11 cellular contexts compared by ENCODE assay signal in genomic region chrX:143635915-143636314, GRCh38. TPM values are rescaled to one million over a fixed set of nuclear protein-coding genes. Genes with fewer than 3 reads are reported as not detected.
DNase-seq lines count a peak whose midpoint lies in the region; ATAC-seq and TF ChIP-seq lines count a peak whose summit lies in the region.
"Had no signal": no experiment of that assay in that cellular context is flagged by ENCODE, and none has a peak within 500 bp of the region (broad histone marks: within the 10 kb centered on the region; RNA-seq: fewer than 3 reads in every experiment).

A gene with protein sequence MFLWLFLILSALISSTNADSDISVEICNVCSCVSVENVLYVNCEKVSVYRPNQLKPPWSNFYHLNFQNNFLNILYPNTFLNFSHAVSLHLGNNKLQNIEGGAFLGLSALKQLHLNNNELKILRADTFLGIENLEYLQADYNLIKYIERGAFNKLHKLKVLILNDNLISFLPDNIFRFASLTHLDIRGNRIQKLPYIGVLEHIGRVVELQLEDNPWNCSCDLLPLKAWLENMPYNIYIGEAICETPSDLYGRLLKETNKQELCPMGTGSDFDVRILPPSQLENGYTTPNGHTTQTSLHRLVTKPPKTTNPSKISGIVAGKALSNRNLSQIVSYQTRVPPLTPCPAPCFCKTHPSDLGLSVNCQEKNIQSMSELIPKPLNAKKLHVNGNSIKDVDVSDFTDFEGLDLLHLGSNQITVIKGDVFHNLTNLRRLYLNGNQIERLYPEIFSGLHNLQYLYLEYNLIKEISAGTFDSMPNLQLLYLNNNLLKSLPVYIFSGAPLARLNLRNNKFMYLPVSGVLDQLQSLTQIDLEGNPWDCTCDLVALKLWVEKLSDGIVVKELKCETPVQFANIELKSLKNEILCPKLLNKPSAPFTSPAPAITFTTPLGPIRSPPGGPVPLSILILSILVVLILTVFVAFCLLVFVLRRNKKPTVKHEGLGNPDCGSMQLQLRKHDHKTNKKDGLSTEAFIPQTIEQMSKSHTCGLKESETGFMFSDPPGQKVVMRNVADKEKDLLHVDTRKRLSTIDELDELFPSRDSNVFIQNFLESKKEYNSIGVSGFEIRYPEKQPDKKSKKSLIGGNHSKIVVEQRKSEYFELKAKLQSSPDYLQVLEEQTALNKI (minus strand): TSS chrX:143636101. CDS start chrX:143631108, 4,993 bp downstream.

- BruUV-seq in Caco-2 (replicated peaks; lab: Mats Ljungman, UMichigan), result no TSS peak

- 1 to 17% methylated on average over 9 to 10 of the region's 10 CpGs for WGBS in aorta, 2 donors

- H3K27ac ChIP-seq in aorta (ENCODE audit: low read depth in 1 of 2, low read length in 2 of 2), result no peak within 1 kb of the TSS

- no peaks in the 10 kb centered on the region for H3K36me3 Mint-ChIP-seq in glutamatergic neuron (ENCODE audit: unreplicated experiment)
- H3K36me3 Mint-ChIP-seq in Caco-2 (ENCODE audit: insufficient read depth, unreplicated experiment), result no peaks in the 10 kb centered on the region

- TF ChIP-seq CTCF in glutamatergic neuron (IDR thresholded peaks at IDR 0.05; ENCODE audit: partially characterized antibody, unreplicated experiment), result no peak
- no peak for TF ChIP-seq CTCF in Caco-2 (IDR thresholded peaks at IDR 0.05; ENCODE audit: insufficient read depth in 1 of 2, low read depth in 1 of 2, low read length in 1 of 2, severe bottlenecking in 1 of 2, unreplicated experiment in 1 of 2)

- ATAC-seq in Right ventricle myocardium inferior (no peak), aorta (ENCODE audit: low FRiP score) (no peak), GM21381 (IDR thresholded peaks at IDR 0.05; ENCODE audit: unreplicated experiment) (no peak)

- H3K4me1 ChIP-seq in aorta (ENCODE audit: control insufficient read depth in 1 of 2, insufficient read depth in 2 of 2, low read length in 2 of 2) (no peaks in the 10 kb centered on the region), Caco-2 (no peaks in the 10 kb centered on the region)

- H3K27me3 ChIP-seq in aorta (ENCODE audit: control insufficient read depth in 1 of 2, insufficient read depth in 2 of 2, low read length in 1 of 2) (no peaks in the 10 kb centered on the region), Caco-2 (replicated peaks; ENCODE audit: control insufficient read depth, insufficient read depth, low read length) (no peaks in the 10 kb centered on the region)

- POLR2A ChIA-PET in Caco-2 (lab: Charles Lee), result no interaction called here

- H3K27me3 Mint-ChIP-seq in glutamatergic neuron (ENCODE audit: unreplicated experiment) (peaks cover 9% of the 10 kb centered on the region), Caco-2 (ENCODE audit: insufficient read depth, unreplicated experiment) (no peaks in the 10 kb centered on the region)

- peak within 1 kb of the TSS; percentile 95 for H3K4me3 Mint-ChIP-seq in glutamatergic neuron (ENCODE audit: unreplicated experiment)
- H3K4me3 Mint-ChIP-seq in Caco-2 (ENCODE audit: unreplicated experiment), result no peak within 1 kb of the TSS

- CTCF ChIA-PET in Caco-2 (lab: Charles Lee), result no interaction called here

- DNase-seq in cardiac septum (ENCODE audit: low spot score) (no peak), Right ventricle myocardium inferior (ENCODE audit: missing footprints) (no peak), glutamatergic neuron (peak; percentile 41), nucleus accumbens (lab: John Stamatoyannopoulos, UW) (peak in 29 of 56 donors; percentile 0 to 53 (median 12)), aorta (peak in 1 of 2 donors; percentile 65), iPS-NIHi7 (ENCODE audit: extremely low spot score) (no peak), Caco-2 (no peak)
- DNase-seq: activated effector memory CD4-positive, alpha-beta T cell treated with anti-CD3 and anti-CD28 coated beads, Interleukin-2, amount 50 U/mL, for 16 hours had no signal

- H3K27ac Mint-ChIP-seq in glutamatergic neuron (ENCODE audit: unreplicated experiment) (no peak within 1 kb of the TSS), Caco-2 (ENCODE audit: unreplicated experiment) (no peak within 1 kb of the TSS)
- H3K27ac Mint-ChIP-seq: stimulated activated naive CD8-positive, alpha-beta T cell treated with anti-CD3 and anti-CD28 coated beads, Interleukin-15, Interleukin-2, amounts not matched to agents 100 ng/mL and 50 ng/mL, for 24 hours had no signal

- H3K36me3 ChIP-seq in aorta (ENCODE audit: control insufficient read depth in 1 of 2, insufficient read depth in 2 of 2, low read length in 1 of 2) (no peaks in the 10 kb centered on the region), Caco-2 (ENCODE audit: control insufficient read depth, insufficient read depth, low read length) (no peaks in the 10 kb centered on the region)

- H3K9me3 ChIP-seq in aorta (ENCODE audit: control insufficient read depth, low read length) (no peaks in the 10 kb centered on the region), Caco-2 (no peaks in the 10 kb centered on the region)

- intact Hi-C loops in cardiac septum (cut with DNase I) (loop anchor here (10.0 kb wide), 1 partner anchor 181 kb away; no protein-coding TSS in a partner anchor), Right ventricle myocardium inferior (cut with DNase I) (no loop called here), aorta (cut with DNase I) (no loop called here), Caco-2 (cut with micrococcal nuclease; ENCODE audit: unreplicated experiment) (no loop called here)

- peak within 1 kb of the TSS; percentile 23 to 55 for H3K4me3 ChIP-seq in aorta (ENCODE audit: low read length in 2 of 2)
- H3K4me3 ChIP-seq in Caco-2 (ENCODE audit: low read depth, low read length), result no peak within 1 kb of the TSS

- H3K4me1 Mint-ChIP-seq in glutamatergic neuron (ENCODE audit: low read depth, unreplicated experiment) (peaks cover 7% of the 10 kb centered on the region), Caco-2 (ENCODE audit: low read depth, unreplicated experiment) (no peaks in the 10 kb centered on the region)

- H3K9me3 Mint-ChIP-seq in glutamatergic neuron (ENCODE audit: unreplicated experiment) (no peaks in the 10 kb centered on the region), Caco-2 (ENCODE audit: unreplicated experiment) (peaks cover 9% of the 10 kb centered on the region)
- H3K9me3 Mint-ChIP-seq: stimulated activated naive CD8-positive, alpha-beta T cell treated with anti-CD3 and anti-CD28 coated beads, Interleukin-15, Interleukin-2, amounts not matched to agents 100 ng/mL and 50 ng/mL, for 24 hours had no signal

RNA-seq across cellular contexts. Expression of the gene that starts here (rescaled TPM):
- 22.1 TPM for total RNA-seq in cardiac septum
- 0.38 TPM for total RNA-seq in Right ventricle myocardium inferior
- total RNA-seq in glutamatergic neuron (ENCODE audit: unreplicated experiment), result 0.64 TPM
- total RNA-seq in aorta, result 1 to 10 TPM; 3.3 to 4.1 TPM
- 1 to 10 TPM; 1.0 to 1.5 TPM for polyA plus RNA-seq in aorta
- not detected in 2 replicates for total RNA-seq in Caco-2 (2022)
- polyA plus RNA-seq: AG04450 had no signal

Comparison
In these comparisons a context has a peak if more than half of its experiments do, and no peak if none do; other contexts are left out.
1. Peak in DNase-seq in glutamatergic neuron; RNA of the gene not detected or under 1 TPM.
2. DNase-seq: peak in nucleus accumbens (29 of 56); none in cardiac septum (single experiment), Right ventricle myocardium inferior (single experiment), iPS-NIHi7 (single experiment) and Caco-2 (0 of 2).